Comparison of ENCODE assay signal across 11 cellular contexts in genomic region chr10:120789804-120790203, GRCh38.
"Had no signal": no experiment of that assay in that cellular context is flagged by ENCODE, and none has a peak within 500 bp of the region (broad histone marks: within the 10 kb centered on the region; RNA-seq: fewer than 3 reads in every experiment).

No MANE protein-coding gene starts in this region.

- H3K36me3 ChIP-seq: ascending aorta, heart right ventricle, pancreas, upper lobe of left lung had no signal

- H3K4me3 Mint-ChIP-seq: activated CD8-positive, alpha-beta T cell treated with anti-CD3 and anti-CD28 coated beads, Interleukin-2, amount 10 ng/mL, durations not matched to agents 7 days and 5 days; activated naive CD8-positive, alpha-beta T cell treated with anti-CD3 and anti-CD28 coated beads, Interleukin-2, amount 50 U/mL, for 24 hours had no signal

- H3K4me1 Mint-ChIP-seq: activated naive CD8-positive, alpha-beta T cell treated with anti-CD3 and anti-CD28 coated beads, Interleukin-2, amount 50 U/mL, for 24 hours had no signal

- H3K27ac ChIP-seq: ascending aorta, pancreas, upper lobe of left lung had no signal

- H3K9me3 ChIP-seq: ascending aorta, heart right ventricle, pancreas, upper lobe of left lung had no signal

- H3K9me3 Mint-ChIP-seq: activated naive CD8-positive, alpha-beta T cell treated with anti-CD3 and anti-CD28 coated beads, Interleukin-2, amount 50 U/mL, for 24 hours had no signal

- H3K4me3 ChIP-seq: ascending aorta, heart right ventricle, pancreas, upper lobe of left lung had no signal

- H3K27ac Mint-ChIP-seq: activated CD8-positive, alpha-beta T cell treated with anti-CD3 and anti-CD28 coated beads, Interleukin-2, amount 10 ng/mL, durations not matched to agents 7 days and 5 days; activated naive CD8-positive, alpha-beta T cell treated with anti-CD3 and anti-CD28 coated beads, Interleukin-2, amount 50 U/mL, for 24 hours had no signal

- H3K27me3 ChIP-seq: ascending aorta, heart right ventricle, pancreas, upper lobe of left lung had no signal

- DNase-seq: activated CD8-positive, alpha-beta memory T cell treated with anti-CD3 and anti-CD28 coated beads, Interleukin-2, amount 50 U/mL, for 48 hours; activated CD8-positive, alpha-beta T cell treated with anti-CD3 and anti-CD28 coated beads, Interleukin-2, amount 10 ng/mL, durations not matched to agents 7 days and 5 days; activated naive CD4-positive, alpha-beta T cell; activated naive CD8-positive, alpha-beta T cell treated with anti-CD3 and anti-CD28 coated beads, Interleukin-2, amount 50 U/mL, for 24 hours; heart right ventricle; pancreas; stimulated activated CD4-positive, alpha-beta T cell treated with anti-CD3 and anti-CD28 coated beads, Interleukin-2, amount 100 ng/mL, for 48 hours; stimulated activated naive CD4-positive, alpha-beta T cell treated with Interleukin-2 at 50 U/mL for 16 hours; T-helper 2 cell; upper lobe of left lung had no signal

- H3K4me1 ChIP-seq: ascending aorta, pancreas, upper lobe of left lung had no signal

- ATAC-seq: activated CD8-positive, alpha-beta T cell treated with anti-CD3 and anti-CD28 coated beads, Interleukin-2, amount 10 ng/mL, durations not matched to agents 7 days and 5 days; activated naive CD8-positive, alpha-beta T cell treated with anti-CD3 and anti-CD28 coated beads, Interleukin-2, amount 50 U/mL, for 24 hours; heart right ventricle had no signal
